In genomic region chr1:150067184-150068182, GRCh38 we compare ENCODE assay signal across 8 cellular contexts. TPM values are rescaled to one million over a fixed set of nuclear protein-coding genes. Genes with fewer than 3 reads are reported as not detected.
A peak's percentile ranks its signal among the peaks of the same experiment; 100 is the strongest.
DNase-seq lines count a peak whose midpoint lies in the region; ATAC-seq and TF ChIP-seq lines count a peak whose summit lies in the region.

VPS45 (plus strand) TSS chr1:150067776; CDS start chr1:150067858, 82 bp downstream.

- ATAC-seq in GM19035 (IDR thresholded peaks at IDR 0.05; ENCODE audit: unreplicated experiment) (peak; percentile 83), HG03354 (IDR thresholded peaks at IDR 0.05; ENCODE audit: poor library complexity, severe bottlenecking, unreplicated experiment) (peak; percentile 89), left colon (peak; percentile 98)

- no peak for TF ChIP-seq CTCF in AG09319 (IDR thresholded peaks at IDR 0.05; ENCODE audit: low read depth, low read length)

- peak within 1 kb of the TSS; percentile 99 for H3K27ac ChIP-seq in cingulate gyrus (ENCODE audit: low read depth, low read length)

- DNase-seq in AG09319 (ENCODE audit: extremely low read depth, low read depth) (peak; percentile 71), NCI-H510A treated with DMSO at 0.1 percent for 48 hours (lab: John Stamatoyannopoulos, UW) (peak; percentile 81), left colon (peak; percentile 91 to 93)
- DNase-seq in activated CD4-positive, alpha-beta T cell treated with anti-CD3 and anti-CD28 coated beads for 4 hours: peak; percentile 79 to 80
- DNase-seq in stimulated activated CD4-positive, alpha-beta T cell treated with anti-CD3 and anti-CD28 coated beads, Interleukin-1b, Interleukin-23, amount 100 ng/mL, for 48 hours: peak; percentile 90

- intact Hi-C loops in left colon (cut with DNase I, micrococcal nuclease): loop anchor here in 1 of 2 donors (10.0 kb wide), 1 partner anchor 173 kb away; the partner anchor contains the start of gene BOLA1

RNA-seq across cellular contexts. Expression of gene VPS45, which starts in this region (rescaled TPM):
- 10 to 100 TPM; 27.3 to 32.0 TPM for total RNA-seq in left colon

Comparison
In these comparisons a context has a peak if more than half of its experiments do, and no peak if none do; other contexts are left out.
1. Peak in every context shown above with its lines: DNase-seq, ATAC-seq and H3K27ac ChIP-seq.